ENCODE assay signal across 1 cellular context in genomic region chr11:35649984-35650383, GRCh38.
TF ChIP-seq lines count a peak whose summit lies in the region.

No MANE protein-coding gene starts in this region.

TF ChIP-seq in WTC11, 78 proteins besides CTCF, POLR2A, EP300 and RAD21 (continued from another document):
- no peak for TF ChIP-seq ZBTB21 (CRISPR knock-in tag; IDR thresholded peaks at IDR 0.05; ENCODE audit: borderline replicate concordance)
- TF ChIP-seq SMAD4 (CRISPR knock-in tag; IDR thresholded peaks at IDR 0.05), result no peak
- TF ChIP-seq, protein P1, sequence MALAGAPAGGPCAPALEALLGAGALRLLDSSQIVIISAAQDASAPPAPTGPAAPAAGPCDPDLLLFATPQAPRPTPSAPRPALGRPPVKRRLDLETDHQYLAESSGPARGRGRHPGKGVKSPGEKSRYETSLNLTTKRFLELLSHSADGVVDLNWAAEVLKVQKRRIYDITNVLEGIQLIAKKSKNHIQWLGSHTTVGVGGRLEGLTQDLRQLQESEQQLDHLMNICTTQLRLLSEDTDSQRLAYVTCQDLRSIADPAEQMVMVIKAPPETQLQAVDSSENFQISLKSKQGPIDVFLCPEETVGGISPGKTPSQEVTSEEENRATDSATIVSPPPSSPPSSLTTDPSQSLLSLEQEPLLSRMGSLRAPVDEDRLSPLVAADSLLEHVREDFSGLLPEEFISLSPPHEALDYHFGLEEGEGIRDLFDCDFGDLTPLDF (CRISPR knock-in tag; IDR thresholded peaks at IDR 0.05), result no peak
- TF ChIP-seq ZNF138 (CRISPR knock-in tag; conservative IDR thresholded peaks at IDR 0.05), result no peak
- TF ChIP-seq USF2 (CRISPR knock-in tag; IDR thresholded peaks at IDR 0.05), result no peak
- TF ChIP-seq RORB (CRISPR knock-in tag; IDR thresholded peaks at IDR 0.05), result no peak
